ENCODE assay signal across 8 cellular contexts in the genomic region with DNA sequence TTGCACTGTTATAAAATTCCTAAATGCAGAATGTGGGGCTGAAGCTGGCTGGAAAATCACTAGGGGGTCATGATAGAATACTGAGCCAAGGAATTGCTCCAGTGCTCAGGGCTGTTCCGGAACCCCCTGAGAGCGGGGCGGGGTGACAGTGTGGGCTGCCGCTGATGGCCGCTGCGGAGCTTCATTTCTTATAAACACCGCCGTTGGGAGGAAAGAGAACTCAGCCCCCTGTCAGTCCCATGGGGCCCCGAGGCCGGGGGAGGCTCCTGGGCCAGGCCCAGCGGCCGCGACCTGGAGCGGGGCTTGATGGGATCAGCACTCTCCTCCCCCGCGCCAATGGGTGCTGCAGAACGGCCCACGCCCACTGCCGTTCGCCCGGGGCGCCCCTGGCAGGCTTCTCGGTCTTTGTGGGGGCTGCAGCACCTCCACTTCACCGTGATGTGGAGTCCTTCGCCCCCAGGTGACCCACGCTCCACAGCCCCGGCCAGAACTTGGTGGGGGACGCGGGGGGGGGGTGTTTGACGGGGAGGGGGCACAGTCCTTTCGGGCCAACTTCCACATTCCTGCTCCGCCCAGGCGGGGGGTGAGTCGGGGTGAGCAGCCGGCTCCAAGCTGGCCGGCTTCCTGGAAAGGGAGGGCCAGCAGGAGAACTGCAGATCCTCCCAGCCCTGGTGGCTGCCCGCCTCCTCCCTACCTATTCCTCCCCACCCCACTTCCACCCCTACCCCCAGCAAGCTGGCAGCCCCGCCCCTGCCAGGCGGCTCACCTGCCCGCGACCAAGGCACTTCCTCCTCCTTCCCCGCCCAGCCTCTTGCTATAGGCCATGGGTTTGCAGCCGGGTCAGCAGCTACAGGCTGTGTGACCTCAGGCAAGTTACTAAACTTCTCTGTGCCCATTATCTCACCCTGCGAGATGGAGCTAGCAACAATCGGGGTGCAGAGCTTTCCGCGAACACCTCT. TPM values are rescaled to one million over a fixed set of nuclear protein-coding genes. Genes with fewer than 3 reads are reported as not detected.
A peak's percentile ranks its signal among the peaks of the same experiment; 100 is the strongest.
DNase-seq lines count a peak whose midpoint lies in the region; ATAC-seq and TF ChIP-seq lines count a peak whose summit lies in the region.

No MANE protein-coding gene starts in this region.

- H3K27me3 Mint-ChIP-seq in T-cell = no peaks in the 10 kb centered on the region

- DNase-seq in GM10266 (ENCODE audit: extremely low spot score) = peak; percentile 86
- DNase-seq in NCI-H1417 (lab: John Stamatoyannopoulos, UW) = peak; percentile 70 to 82 (median 76)
- peak; percentile 70 to 95 (median 87) for DNase-seq in T-cell
- peak; percentile 89 for DNase-seq in amniotic epithelial cell (ENCODE audit: low read depth)
- DNase-seq in left ventricle myocardium inferior = peak; percentile 91
- peak; percentile 95 for DNase-seq in prostate gland (ENCODE audit: low spot score)
- DNase-seq in uterus = peak; percentile 93 to 94

- TF ChIP-seq POLR2A in prostate gland (IDR thresholded peaks at IDR 0.05) (peak; percentile 21), uterus (IDR thresholded peaks at IDR 0.05) (peak; percentile 20 to 43)

- peaks cover 71 to 78% (median 76%) of the 10 kb centered on the region in 3 donors for H3K4me1 Mint-ChIP-seq in T-cell

- H3K9me3 ChIP-seq in left ventricle myocardium inferior (replicated peaks) (no peaks in the 10 kb centered on the region), prostate gland (no peaks in the 10 kb centered on the region), uterus (no peaks in the 10 kb centered on the region)

- ATAC-seq in HG02642 (IDR thresholded peaks at IDR 0.05; ENCODE audit: poor library complexity, unreplicated experiment) (peak; percentile 42), T-cell (replicated peaks in 1 of 4) (peak; percentile 71 to 78 (median 76))

- POLR2A ChIA-PET in T-cell (lab: Charles Lee) = interaction anchor here (0.5 to 2.7 kb wide), 26 partner anchors 8 to 949 kb away, joined by 3 to 26 read pairs (median 4); a partner anchor contains a TSS

- TF ChIP-seq CTCF in GM10266 (IDR thresholded peaks at IDR 0.05; ENCODE audit: control insufficient read depth, insufficient read depth, low read depth, missing control alignments) (no peak), left ventricle myocardium inferior (IDR thresholded peaks at IDR 0.05; ENCODE audit: borderline replicate concordance) (no peak), prostate gland (IDR thresholded peaks at IDR 0.05) (peak in 1 of 4 experiments; percentile 1), uterus (IDR thresholded peaks at IDR 0.05) (peak; percentile 13 to 19 (median 18))

- no peaks in the 10 kb centered on the region for H3K36me3 Mint-ChIP-seq in T-cell

- intact Hi-C loops in left ventricle myocardium inferior (cut with micrococcal nuclease) (no loop called here), prostate gland (cut with DNase I) (loop anchor here (10.0 kb wide), 2 partner anchors 201 to 241 kb away; a partner anchor contains a TSS), uterus (cut with DNase I; ENCODE audit: low total_unique reads) (loop anchor here (5.0 kb wide), 1 partner anchor 69 kb away; no protein-coding TSS in a partner anchor)

- under 1% methylated on average over 37 of the region's 47 CpGs for WGBS in prostate gland

- H3K27me3 ChIP-seq in left ventricle myocardium inferior (ENCODE audit: low read depth) (no peaks in the 10 kb centered on the region), prostate gland (replicated peaks; ENCODE audit: insufficient read depth) (no peaks in the 10 kb centered on the region), uterus (no peaks in the 10 kb centered on the region)

- H3K27ac Mint-ChIP-seq in T-cell = peak overlapping the region; percentile 96 to 99

- H3K9me3 Mint-ChIP-seq in T-cell = no peaks in the 10 kb centered on the region

- H3K4me3 ChIP-seq in left ventricle myocardium inferior (peak overlapping the region; percentile 77), prostate gland (peak overlapping the region; percentile 71 to 76), uterus (peak overlapping the region; percentile 46 to 58)

- peak overlapping the region; percentile 92 to 96 (median 93) for H3K4me3 Mint-ChIP-seq in T-cell

- H3K36me3 ChIP-seq in left ventricle myocardium inferior (no peaks in the 10 kb centered on the region), prostate gland (no peaks in the 10 kb centered on the region), uterus (no peaks in the 10 kb centered on the region)

- peak overlapping the region; percentile 99 for H3K27ac ChIP-seq in left ventricle myocardium inferior (replicated peaks)
- peak overlapping the region; percentile 94 to 96 for H3K27ac ChIP-seq in prostate gland
- H3K27ac ChIP-seq in uterus = peak overlapping the region; percentile 88 to 91

- CTCF ChIA-PET in T-cell (lab: Charles Lee) = interaction anchor here (0.6 to 4.4 kb wide), 19 partner anchors 8 to 324 kb away, joined by 3 to 22 read pairs (median 3); no protein-coding TSS in a partner anchor

- H3K4me1 ChIP-seq in left ventricle myocardium inferior = peaks cover 67% of the 10 kb centered on the region
- H3K4me1 ChIP-seq in prostate gland (replicated peaks) = peaks cover 3% of the 10 kb centered on the region
- H3K4me1 ChIP-seq in uterus = peaks cover 8 to 11% of the 10 kb centered on the region in 2 donors

RNA-seq across cellular contexts. Expression of a gene that starts 5.4 kb away (rescaled TPM):
- total RNA-seq in T-cell = 100 to 1,000 TPM; 167 to 859 (median 252) TPM
- 10.9 TPM for total RNA-seq in left ventricle myocardium inferior
- total RNA-seq in prostate gland = 10 to 100 TPM; 42.2 to 47.0 TPM
- 100 to 1,000 TPM in 1 of 4 donors, 10 to 100 TPM in 2, 1 to 10 TPM in 1; 3.8 to 110 (median 25.7) TPM for total RNA-seq in uterus

RNA-seq across cellular contexts. Expression of a gene that starts 47.4 kb away (rescaled TPM):
- total RNA-seq in T-cell = 1 to 10 TPM in 1 of 5 donors, not detected in 4; 1.2 TPM
- not detected for total RNA-seq in left ventricle myocardium inferior
- not detected for total RNA-seq in prostate gland
- not detected for total RNA-seq in uterus

Comparison
In these comparisons a context has a peak if more than half of its experiments do, and no peak if none do; other contexts are left out.
1. Peak in every context shown above with its lines: DNase-seq, ATAC-seq, H3K4me3 ChIP-seq and H3K27ac ChIP-seq.
2. CTCF ChIP-seq: peak in uterus (4 of 4); none in GM10266 (single experiment) and left ventricle myocardium inferior (single experiment).